2 cellular contexts compared by ENCODE assay signal in the genomic region with DNA sequence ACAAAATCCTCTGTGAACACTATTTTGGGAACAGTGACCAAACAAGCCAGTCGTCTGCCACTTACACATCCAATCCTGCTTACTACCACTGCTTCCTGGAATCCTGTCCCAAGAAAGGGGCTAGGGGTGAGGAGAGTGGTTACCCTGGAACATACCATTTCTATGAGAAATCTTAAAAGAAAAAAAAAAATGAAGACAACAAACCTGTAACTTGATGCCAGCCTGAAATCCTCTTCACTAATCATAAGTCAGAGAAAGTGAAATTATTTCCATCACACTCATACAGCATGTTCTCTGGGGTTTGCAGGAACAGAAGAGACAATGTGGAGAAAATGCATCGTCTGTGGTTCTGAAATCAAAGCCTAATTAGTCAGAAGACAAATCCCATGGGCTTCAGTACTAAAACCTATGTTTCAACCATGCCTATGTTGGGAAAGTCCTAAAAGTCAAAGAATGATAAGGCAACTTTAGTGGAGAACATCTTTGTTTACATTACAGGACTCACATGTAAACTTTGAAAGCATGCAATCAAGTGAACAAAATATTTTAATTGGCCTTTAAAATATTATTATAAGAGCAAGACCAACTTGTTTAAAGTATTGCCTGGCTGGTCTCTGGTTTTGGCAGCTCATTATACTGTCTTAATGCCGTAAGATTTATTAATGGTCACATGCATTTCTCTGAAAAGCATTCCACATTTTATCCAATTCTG.
TF ChIP-seq lines count a peak whose summit lies in the region.

No MANE protein-coding gene starts in this region.

TF ChIP-seq in liver, 16 proteins besides CTCF, POLR2A, EP300 and RAD21:
- peak; percentile 54 for TF ChIP-seq FOXA1 (IDR thresholded peaks at IDR 0.05)
- TF ChIP-seq NR2F2 (IDR thresholded peaks at IDR 0.05): no peak
- peak in 1 of 2 donors; percentile 30 for TF ChIP-seq HNF4A (conservative IDR thresholded peaks at IDR 0.05)
- peak in 1 of 2 donors; percentile 27 for TF ChIP-seq RXRA (IDR thresholded peaks at IDR 0.05)
- peak; percentile 78 for TF ChIP-seq FOXA2 (IDR thresholded peaks at IDR 0.05)

TF ChIP-seq in HepG2, 621 proteins besides CTCF, POLR2A, EP300 and RAD21:
- TF ChIP-seq, protein P1, sequence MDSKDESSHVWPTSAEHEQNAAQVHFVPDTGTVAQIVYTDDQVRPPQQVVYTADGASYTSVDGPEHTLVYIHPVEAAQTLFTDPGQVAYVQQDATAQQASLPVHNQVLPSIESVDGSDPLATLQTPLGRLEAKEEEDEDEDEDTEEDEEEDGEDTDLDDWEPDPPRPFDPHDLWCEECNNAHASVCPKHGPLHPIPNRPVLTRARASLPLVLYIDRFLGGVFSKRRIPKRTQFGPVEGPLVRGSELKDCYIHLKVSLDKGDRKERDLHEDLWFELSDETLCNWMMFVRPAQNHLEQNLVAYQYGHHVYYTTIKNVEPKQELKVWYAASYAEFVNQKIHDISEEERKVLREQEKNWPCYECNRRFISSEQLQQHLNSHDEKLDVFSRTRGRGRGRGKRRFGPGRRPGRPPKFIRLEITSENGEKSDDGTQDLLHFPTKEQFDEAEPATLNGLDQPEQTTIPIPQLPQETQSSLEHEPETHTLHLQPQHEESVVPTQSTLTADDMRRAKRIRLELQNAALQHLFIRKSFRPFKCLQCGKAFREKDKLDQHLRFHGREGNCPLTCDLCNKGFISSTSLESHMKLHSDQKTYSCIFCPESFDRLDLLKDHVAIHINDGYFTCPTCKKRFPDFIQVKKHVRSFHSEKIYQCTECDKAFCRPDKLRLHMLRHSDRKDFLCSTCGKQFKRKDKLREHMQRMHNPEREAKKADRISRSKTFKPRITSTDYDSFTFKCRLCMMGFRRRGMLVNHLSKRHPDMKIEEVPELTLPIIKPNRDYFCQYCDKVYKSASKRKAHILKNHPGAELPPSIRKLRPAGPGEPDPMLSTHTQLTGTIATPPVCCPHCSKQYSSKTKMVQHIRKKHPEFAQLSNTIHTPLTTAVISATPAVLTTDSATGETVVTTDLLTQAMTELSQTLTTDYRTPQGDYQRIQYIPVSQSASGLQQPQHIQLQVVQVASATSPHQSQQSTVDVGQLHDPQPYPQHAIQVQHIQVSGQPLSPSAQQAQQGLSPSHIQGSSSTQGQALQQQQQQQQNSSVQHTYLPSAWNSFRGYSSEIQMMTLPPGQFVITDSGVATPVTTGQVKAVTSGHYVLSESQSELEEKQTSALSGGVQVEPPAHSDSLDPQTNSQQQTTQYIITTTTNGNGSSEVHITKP (CRISPR knock-in tag; IDR thresholded peaks at IDR 0.05; ENCODE audit: low read depth): no peak
- TF ChIP-seq BCLAF1 (IDR thresholded peaks at IDR 0.05): no peak
- no peak for TF ChIP-seq MIER2 (CRISPR knock-in tag; IDR thresholded peaks at IDR 0.05)
- TF ChIP-seq ZBTB20 (CRISPR knock-in tag; IDR thresholded peaks at IDR 0.05; ENCODE audit: borderline replicate concordance, low read depth): no peak
- TF ChIP-seq, protein P2, sequence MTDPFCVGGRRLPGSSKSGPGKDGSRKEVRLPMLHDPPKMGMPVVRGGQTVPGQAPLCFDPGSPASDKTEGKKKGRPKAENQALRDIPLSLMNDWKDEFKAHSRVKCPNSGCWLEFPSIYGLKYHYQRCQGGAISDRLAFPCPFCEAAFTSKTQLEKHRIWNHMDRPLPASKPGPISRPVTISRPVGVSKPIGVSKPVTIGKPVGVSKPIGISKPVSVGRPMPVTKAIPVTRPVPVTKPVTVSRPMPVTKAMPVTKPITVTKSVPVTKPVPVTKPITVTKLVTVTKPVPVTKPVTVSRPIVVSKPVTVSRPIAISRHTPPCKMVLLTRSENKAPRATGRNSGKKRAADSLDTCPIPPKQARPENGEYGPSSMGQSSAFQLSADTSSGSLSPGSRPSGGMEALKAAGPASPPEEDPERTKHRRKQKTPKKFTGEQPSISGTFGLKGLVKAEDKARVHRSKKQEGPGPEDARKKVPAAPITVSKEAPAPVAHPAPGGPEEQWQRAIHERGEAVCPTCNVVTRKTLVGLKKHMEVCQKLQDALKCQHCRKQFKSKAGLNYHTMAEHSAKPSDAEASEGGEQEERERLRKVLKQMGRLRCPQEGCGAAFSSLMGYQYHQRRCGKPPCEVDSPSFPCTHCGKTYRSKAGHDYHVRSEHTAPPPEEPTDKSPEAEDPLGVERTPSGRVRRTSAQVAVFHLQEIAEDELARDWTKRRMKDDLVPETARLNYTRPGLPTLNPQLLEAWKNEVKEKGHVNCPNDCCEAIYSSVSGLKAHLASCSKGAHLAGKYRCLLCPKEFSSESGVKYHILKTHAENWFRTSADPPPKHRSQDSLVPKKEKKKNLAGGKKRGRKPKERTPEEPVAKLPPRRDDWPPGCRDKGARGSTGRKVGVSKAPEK (CRISPR knock-in tag; IDR thresholded peaks at IDR 0.05; ENCODE audit: borderline replicate concordance): no peak
- no peak for TF ChIP-seq TP53 (CRISPR knock-in tag; conservative IDR thresholded peaks at IDR 0.05)
- no peak for TF ChIP-seq HNRNPLL (IDR thresholded peaks at IDR 0.05; ENCODE audit: low read depth, low read length, poor library complexity, severe bottlenecking)
- TF ChIP-seq NFYB (CRISPR knock-in tag; IDR thresholded peaks at IDR 0.05): no peak
- TF ChIP-seq PBX2 (CRISPR knock-in tag; IDR thresholded peaks at IDR 0.05): no peak
- TF ChIP-seq ARHGAP35 (CRISPR knock-in tag; IDR thresholded peaks at IDR 0.05; ENCODE audit: borderline replicate concordance): no peak
- TF ChIP-seq ARNT2 (CRISPR knock-in tag; IDR thresholded peaks at IDR 0.05; ENCODE audit: low read depth): no peak
- TF ChIP-seq HOXA7 (CRISPR knock-in tag; IDR thresholded peaks at IDR 0.05): no peak
- TF ChIP-seq TOPORS (CRISPR knock-in tag; IDR thresholded peaks at IDR 0.05): no peak
- TF ChIP-seq ZNF550 (CRISPR knock-in tag; IDR thresholded peaks at IDR 0.05; ENCODE audit: borderline replicate concordance): no peak
- TF ChIP-seq MXD3 (CRISPR knock-in tag; IDR thresholded peaks at IDR 0.05): no peak
- TF ChIP-seq HMG20A (CRISPR knock-in tag; IDR thresholded peaks at IDR 0.05; ENCODE audit: borderline replicate concordance): no peak
- no peak for TF ChIP-seq PLRG1 (conservative IDR thresholded peaks at IDR 0.05)
- TF ChIP-seq ZNF101 (CRISPR knock-in tag; IDR thresholded peaks at IDR 0.05; ENCODE audit: borderline replicate concordance, low read depth): no peak
- TF ChIP-seq, protein P3, sequence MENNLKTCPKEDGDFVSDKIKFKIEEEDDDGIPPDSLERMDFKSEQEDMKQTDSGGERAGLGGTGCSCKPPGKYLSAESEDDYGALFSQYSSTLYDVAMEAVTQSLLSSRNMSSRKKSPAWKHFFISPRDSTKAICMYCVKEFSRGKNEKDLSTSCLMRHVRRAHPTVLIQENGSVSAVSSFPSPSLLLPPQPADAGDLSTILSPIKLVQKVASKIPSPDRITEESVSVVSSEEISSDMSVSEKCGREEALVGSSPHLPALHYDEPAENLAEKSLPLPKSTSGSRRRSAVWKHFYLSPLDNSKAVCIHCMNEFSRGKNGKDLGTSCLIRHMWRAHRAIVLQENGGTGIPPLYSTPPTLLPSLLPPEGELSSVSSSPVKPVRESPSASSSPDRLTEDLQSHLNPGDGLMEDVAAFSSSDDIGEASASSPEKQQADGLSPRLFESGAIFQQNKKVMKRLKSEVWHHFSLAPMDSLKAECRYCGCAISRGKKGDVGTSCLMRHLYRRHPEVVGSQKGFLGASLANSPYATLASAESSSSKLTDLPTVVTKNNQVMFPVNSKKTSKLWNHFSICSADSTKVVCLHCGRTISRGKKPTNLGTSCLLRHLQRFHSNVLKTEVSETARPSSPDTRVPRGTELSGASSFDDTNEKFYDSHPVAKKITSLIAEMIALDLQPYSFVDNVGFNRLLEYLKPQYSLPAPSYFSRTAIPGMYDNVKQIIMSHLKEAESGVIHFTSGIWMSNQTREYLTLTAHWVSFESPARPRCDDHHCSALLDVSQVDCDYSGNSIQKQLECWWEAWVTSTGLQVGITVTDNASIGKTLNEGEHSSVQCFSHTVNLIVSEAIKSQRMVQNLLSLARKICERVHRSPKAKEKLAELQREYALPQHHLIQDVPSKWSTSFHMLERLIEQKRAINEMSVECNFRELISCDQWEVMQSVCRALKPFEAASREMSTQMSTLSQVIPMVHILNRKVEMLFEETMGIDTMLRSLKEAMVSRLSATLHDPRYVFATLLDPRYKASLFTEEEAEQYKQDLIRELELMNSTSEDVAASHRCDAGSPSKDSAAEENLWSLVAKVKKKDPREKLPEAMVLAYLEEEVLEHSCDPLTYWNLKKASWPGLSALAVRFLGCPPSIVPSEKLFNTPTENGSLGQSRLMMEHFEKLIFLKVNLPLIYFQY (CRISPR knock-in tag; IDR thresholded peaks at IDR 0.05; ENCODE audit: borderline replicate concordance): no peak
TF ChIP-seq in HepG2: peak in this region for 0.
